In genomic region chr2:239379641-239380170, GRCh38 we compare ENCODE assay signal across 1 cellular context.
TF ChIP-seq lines count a peak whose summit lies in the region.

No MANE protein-coding gene starts in this region.

TF ChIP-seq in H1, 55 proteins besides CTCF, POLR2A, EP300 and RAD21:
- TF ChIP-seq RNF2 (IDR thresholded peaks at IDR 0.05; ENCODE audit: borderline replicate concordance, low read depth, low read length, missing control alignments, poor library complexity, severe bottlenecking), result no peak
- TF ChIP-seq NRF1 (IDR thresholded peaks at IDR 0.05; ENCODE audit: low read depth, low read length), result no peak
- TF ChIP-seq SP2 (IDR thresholded peaks at IDR 0.05; ENCODE audit: low read length), result no peak
- TF ChIP-seq CEBPB (IDR thresholded peaks at IDR 0.05; ENCODE audit: low read depth, low read length), result no peak
- TF ChIP-seq ASH2L (IDR thresholded peaks at IDR 0.05; ENCODE audit: low read length), result no peak
